ENCODE assay signal across 8 cellular contexts in genomic region chr7:92621641-92622429, GRCh38. TPM values are rescaled to one million over a fixed set of nuclear protein-coding genes. Genes with fewer than 3 reads are reported as not detected.
A peak's percentile ranks its signal among the peaks of the same experiment; 100 is the strongest.
DNase-seq lines count a peak whose midpoint lies in the region; ATAC-seq and TF ChIP-seq lines count a peak whose summit lies in the region.

No MANE protein-coding gene starts in this region.

- no peaks in the 10 kb centered on the region for H3K27me3 ChIP-seq in foreskin keratinocyte

- peak; percentile 61 for ATAC-seq in GM21576 (IDR thresholded peaks at IDR 0.05; ENCODE audit: unreplicated experiment)
- ATAC-seq in foreskin keratinocyte, result peak; percentile 68

- H3K4me1 ChIP-seq in foreskin keratinocyte, result peaks cover 53% of the 10 kb centered on the region

- peak overlapping the region; percentile 78 for H3K27ac ChIP-seq in foreskin keratinocyte

- TF ChIP-seq CTCF in foreskin keratinocyte (conservative IDR thresholded peaks at IDR 0.05), result no peak

- DNase-seq in EL (peak; percentile 49), NCI-H69 (lab: John Stamatoyannopoulos, UW) (peak; percentile 39), foreskin keratinocyte (peak in 1 of 2 donors; percentile 68), NCI-H2081 (lab: John Stamatoyannopoulos, UW) (no peak), anterior cingulate cortex (lab: John Stamatoyannopoulos, UW) (no peak), cortex of kidney (lab: John Stamatoyannopoulos, UW) (no peak), SHP77 (lab: John Stamatoyannopoulos, UW) (no peak)

RNA-seq across cellular contexts. Expression of gene FAM133B, which starts 31.6 kb away (rescaled TPM):
- total RNA-seq in foreskin keratinocyte, result 21.2 and 22.8 TPM in 2 replicates
- 14.7 and 15.9 TPM in 2 replicates for polyA plus RNA-seq in foreskin keratinocyte

Comparison
In these comparisons a context has a peak if more than half of its experiments do, and no peak if none do; other contexts are left out.
1. DNase-seq: peak in EL (single experiment) and NCI-H69 (single experiment); none in NCI-H2081 (0 of 2), anterior cingulate cortex (0 of 58), cortex of kidney (single experiment) and SHP77 (0 of 2).